ENCODE assay signal across 16 cellular contexts in the genomic region with DNA sequence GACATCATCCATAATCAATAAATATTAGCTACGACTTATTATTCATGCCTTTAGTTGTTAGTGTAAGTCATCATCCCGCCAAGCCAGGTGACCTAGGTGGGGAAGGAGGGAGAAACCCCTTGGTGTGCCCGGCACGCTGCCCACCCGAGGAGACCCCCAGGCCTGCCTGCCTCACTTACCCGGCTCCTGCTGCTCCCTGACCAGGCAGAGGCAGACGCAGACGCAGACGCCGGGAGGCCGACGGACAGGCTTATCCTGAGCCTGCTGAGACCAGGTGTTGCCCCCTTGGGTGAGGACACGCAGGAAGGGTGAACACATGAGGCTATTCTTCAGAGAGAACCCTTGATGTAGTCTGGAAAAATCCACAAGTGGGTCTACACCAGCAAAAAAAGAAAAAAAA.
"Had no signal": no experiment of that assay in that cellular context is flagged by ENCODE, and none has a peak within 500 bp of the region (broad histone marks: within the 10 kb centered on the region; RNA-seq: fewer than 3 reads in every experiment).

No MANE protein-coding gene starts in this region.

- FAIRE-seq: keratinocyte, pancreas had no signal

- H3K9me3 Mint-ChIP-seq: nephron; neural crest cell; stimulated activated naive CD8-positive, alpha-beta T cell treated with anti-CD3 and anti-CD28 coated beads, Interleukin-15, Interleukin-2, amounts not matched to agents 100 ng/mL and 50 ng/mL, for 24 hours; type B pancreatic cell had no signal

- H3K27me3 ChIP-seq: tibial nerve, uterus had no signal

- ATAC-seq: naive thymus-derived CD8-positive, alpha-beta T cell had no signal

- H3K36me3 ChIP-seq: left lung, lower lobe of right lung, pancreas, prostate gland, tibial nerve, uterus had no signal

- H3K27ac Mint-ChIP-seq: naive thymus-derived CD8-positive, alpha-beta T cell; nephron; stimulated activated naive CD8-positive, alpha-beta T cell treated with anti-CD3 and anti-CD28 coated beads, Interleukin-15, Interleukin-2, amounts not matched to agents 100 ng/mL and 50 ng/mL, for 24 hours; type B pancreatic cell had no signal

- H3K4me3 ChIP-seq: left lung, lower lobe of right lung, mucosa of descending colon, pancreas, prostate gland, skin epidermis, tibial nerve, uterus had no signal

- H3K4me1 ChIP-seq: prostate gland, uterus had no signal

- H3K4me1 Mint-ChIP-seq: naive thymus-derived CD8-positive, alpha-beta T cell; neural crest cell had no signal

- H3K4me3 Mint-ChIP-seq: naive thymus-derived CD8-positive, alpha-beta T cell; nephron; neural crest cell; stimulated activated naive CD8-positive, alpha-beta T cell treated with anti-CD3 and anti-CD28 coated beads, Interleukin-15, Interleukin-2, amounts not matched to agents 100 ng/mL and 50 ng/mL, for 24 hours; type B pancreatic cell had no signal

- H3K9me3 ChIP-seq: left lung, lower lobe of right lung, mucosa of descending colon, pancreas, prostate gland, uterus had no signal

- H3K36me3 Mint-ChIP-seq: type B pancreatic cell had no signal

- H3K27ac ChIP-seq: left lung, lower lobe of right lung, pancreas, prostate gland, skin epidermis, tibial nerve, uterus had no signal

- DNase-seq: mammary epithelial cell; stimulated activated naive CD4-positive, alpha-beta T cell had no signal
